Comparison of ENCODE assay signal across 2 cellular contexts in genomic region chr4:151485541-151486131, GRCh38.
TF ChIP-seq lines count a peak whose summit lies in the region.

No MANE protein-coding gene starts in this region.

TF ChIP-seq in Ishikawa, 13 proteins besides CTCF, POLR2A, EP300 and RAD21 (continued from another document):
- no peak for TF ChIP-seq REST (IDR thresholded peaks at IDR 0.05; ENCODE audit: low read depth)
- TF ChIP-seq ZBTB7A (IDR thresholded peaks at IDR 0.05; ENCODE audit: low read depth), result no peak
- peak; percentile 65 for TF ChIP-seq MAX (IDR thresholded peaks at IDR 0.05)
- TF ChIP-seq NFIC (IDR thresholded peaks at IDR 0.05), result peak; percentile 91
- peak; percentile 79 for TF ChIP-seq FOXM1 (IDR thresholded peaks at IDR 0.05; ENCODE audit: borderline replicate concordance, low read depth)
- peak; percentile 89 for TF ChIP-seq TCF12 (IDR thresholded peaks at IDR 0.05; ENCODE audit: low read depth)
- TF ChIP-seq TEAD4 (IDR thresholded peaks at IDR 0.05), result peak; percentile 93
- peak; percentile 53; the same call in 1 of the 2 replicates for TF ChIP-seq CEBPB (IDR thresholded peaks at IDR 0.05)
- peak; percentile 69; the same call in 1 of the 2 replicates for TF ChIP-seq YY1 (IDR thresholded peaks at IDR 0.05; ENCODE audit: low read depth)

TF ChIP-seq in H1, 55 proteins besides CTCF, POLR2A, EP300 and RAD21 (continued from another document):
- TF ChIP-seq CHD7 (IDR thresholded peaks at IDR 0.05; ENCODE audit: insufficient replicate concordance, low read length) (no peak), SRF (IDR thresholded peaks at IDR 0.05; ENCODE audit: low read depth, low read length) (no peak), GTF2F1 (IDR thresholded peaks at IDR 0.05; ENCODE audit: borderline replicate concordance, low read depth, low read length) (no peak), MAFK (IDR thresholded peaks at IDR 0.05; ENCODE audit: low read depth, low read length) (no peak), KDM1A (IDR thresholded peaks at IDR 0.05; ENCODE audit: borderline replicate concordance, low read length) (no peak), CBX5 (IDR thresholded peaks at IDR 0.05; ENCODE audit: low read depth, low read length) (no peak), NANOG (IDR thresholded peaks at IDR 0.05; ENCODE audit: insufficient read depth, low read depth, low read length, poor library complexity, severe bottlenecking) (no peak)
TF ChIP-seq in H1: peak in this region for 0.
